ENCODE assay signal across 8 cellular contexts in the genomic region with DNA sequence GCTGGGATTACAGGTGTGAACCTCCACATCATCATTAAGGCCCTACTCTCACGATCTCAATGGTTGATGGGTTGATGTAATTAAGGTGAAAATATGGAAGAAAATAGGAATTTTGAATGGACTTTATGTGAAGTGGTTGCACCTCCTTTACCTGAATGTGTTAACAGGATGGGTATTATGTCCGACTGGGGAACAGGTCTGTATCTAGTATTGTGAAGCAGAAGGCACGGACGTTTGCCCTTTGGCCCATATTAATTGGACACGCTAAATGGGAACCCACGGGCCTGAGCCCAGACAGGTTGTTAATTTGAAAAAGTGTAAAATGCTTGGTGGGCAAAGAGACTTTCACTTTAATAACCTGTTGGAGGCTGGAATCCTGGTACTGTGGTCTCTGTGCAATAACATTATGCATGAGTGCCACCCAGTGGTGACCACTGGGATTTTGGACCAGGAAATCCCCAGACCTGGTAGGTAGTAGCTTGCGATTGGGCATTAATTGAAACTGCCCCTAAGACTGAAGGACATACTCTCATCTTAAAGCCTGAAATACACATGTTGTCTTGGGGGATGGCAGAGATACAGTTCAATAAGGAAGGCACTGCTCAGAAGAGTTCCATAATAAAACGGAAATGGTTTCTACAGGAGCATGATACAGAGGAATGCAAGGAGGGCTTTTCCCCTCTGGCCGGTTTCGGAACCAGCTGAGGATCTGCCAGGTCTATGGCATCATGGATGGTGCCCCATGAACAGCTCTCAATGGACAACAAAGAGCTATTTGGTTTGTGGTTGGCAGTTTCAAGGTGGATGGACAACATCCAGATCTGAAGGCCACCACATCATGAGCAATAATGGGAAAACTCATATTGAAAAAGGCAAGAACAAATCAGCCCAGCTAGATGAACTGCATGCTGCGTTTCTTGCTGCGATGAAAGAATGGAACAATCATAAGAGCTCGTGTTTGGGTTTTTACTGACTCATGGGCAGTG. TPM values are rescaled to one million over a fixed set of nuclear protein-coding genes. Genes with fewer than 3 reads are reported as not detected.
A peak's percentile ranks its signal among the peaks of the same experiment; 100 is the strongest.
DNase-seq lines count a peak whose midpoint lies in the region; ATAC-seq and TF ChIP-seq lines count a peak whose summit lies in the region.

No MANE protein-coding gene starts in this region.

- H3K4me3 Mint-ChIP-seq in HFFc6, result peak overlapping the region; percentile 44; the same call in 1 of the 2 replicates

- no peaks in the 10 kb centered on the region for H3K36me3 Mint-ChIP-seq in HFFc6 (ENCODE audit: low read depth)

- TF ChIP-seq CTCF in HFFc6 (IDR thresholded peaks at IDR 0.05), result peak; percentile 92

- H3K27me3 Mint-ChIP-seq in HFFc6 (ENCODE audit: insufficient read depth), result peaks cover 26% of the 10 kb centered on the region

- H3K27ac Mint-ChIP-seq in HFFc6, result no peak overlapping the region

- DNase-seq in DMS79 treated with DMSO at 0.1 percent for 48 hours (lab: John Stamatoyannopoulos, UW) (peak; percentile 47), HFFc6 (peak; percentile 57), NCI-H226 (peak; percentile 56), cerebellar cortex (ENCODE audit: low spot score) (peak; percentile 89), left kidney (ENCODE audit: low read depth, low spot score) (peak; percentile 91)
- DNase-seq in activated CD4-positive, alpha-beta T cell treated with anti-CD3 and anti-CD28 coated beads for 24 hours (ENCODE audit: low read depth in 2 of 2), result peak; percentile 54 to 65
- DNase-seq in stimulated activated CD4-positive, alpha-beta T cell treated with anti-CD3 and anti-CD28 coated beads, Interleukin-4, amount 100 ng/mL, for 4 hours, result peak; percentile 65 to 68

- peaks cover 10% of the 10 kb centered on the region; the same call in 1 of the 2 replicates for H3K4me1 Mint-ChIP-seq in HFFc6 (ENCODE audit: low read depth)

- no peak for ATAC-seq in GM18520 (IDR thresholded peaks at IDR 0.05; ENCODE audit: unreplicated experiment)

- no peaks in the 10 kb centered on the region for H3K9me3 Mint-ChIP-seq in HFFc6

RNA-seq across cellular contexts. Expression of gene BICD2, which starts 26.2 kb away (rescaled TPM):
- 10 to 100 TPM; 32.4 to 38.6 (median 36.1) TPM for total RNA-seq in HFFc6 (2021; fragmentation: NEBNext Ultra II Directional; extraction: Animal tissue kit (Norgen Biotek cat#: 25700))
